In the genomic region with DNA sequence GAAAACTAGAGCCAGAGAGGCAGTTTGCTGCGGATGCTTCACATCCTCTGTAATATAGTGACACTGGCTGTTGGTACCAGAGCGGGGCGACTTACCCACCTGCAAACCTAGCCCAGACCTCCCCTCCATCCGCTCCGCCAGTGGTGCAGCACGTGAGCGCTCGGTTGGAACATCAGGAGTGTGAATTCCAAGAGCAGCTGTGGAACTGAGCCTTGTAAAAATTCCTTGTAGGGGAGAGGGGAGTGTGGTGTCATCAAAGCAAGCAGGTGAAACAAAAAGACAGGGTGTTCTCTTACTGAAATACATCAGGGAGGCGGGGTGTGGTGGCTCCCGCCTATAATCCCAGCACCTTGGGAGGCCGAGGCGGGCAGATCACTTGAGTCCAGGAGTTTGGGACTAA, we compare ENCODE assay signal across 19 cellular contexts. TPM values are rescaled to one million over a fixed set of nuclear protein-coding genes. Genes with fewer than 3 reads are reported as not detected.
"Had no signal": no experiment of that assay in that cellular context is flagged by ENCODE, and none has a peak within 500 bp of the region (broad histone marks: within the 10 kb centered on the region; RNA-seq: fewer than 3 reads in every experiment).

No MANE protein-coding gene starts in this region.

- DNase-seq: activated CD4-positive, alpha-beta T cell treated with anti-CD3 and anti-CD28 coated beads for 48 hours; amniotic stem cell; brain microvascular endothelial cell; cerebellar nuclear complex; dermis blood vessel endothelial cell; glutamatergic neuron; immature natural killer cell; left colon; retina; SK-N-SH; stimulated activated CD4-positive, alpha-beta T cell treated with anti-CD3 and anti-CD28 coated beads, Interleukin-4, amount 100 ng/mL, for 4 hours; thyroid gland had no signal

- H3K36me3 Mint-ChIP-seq: activated naive CD4-positive, alpha-beta T cell treated with anti-CD3 and anti-CD28 coated beads, Interleukin-2, amount 50 U/mL, for 24 hours; immature natural killer cell; WTC11 had no signal

- ATAC-seq: left colon, WTC11 had no signal

- H3K9ac ChIP-seq: SK-N-SH had no signal

- H3K4me2 ChIP-seq: SK-N-SH had no signal

- H3K27me3 ChIP-seq: brain microvascular endothelial cell, esophagus muscularis mucosa, thyroid gland had no signal

- H3K4me1 ChIP-seq: thyroid gland had no signal

- H3K4me1 Mint-ChIP-seq: activated naive CD4-positive, alpha-beta T cell treated with anti-CD3 and anti-CD28 coated beads, Interleukin-2, amount 50 U/mL, for 24 hours; immature natural killer cell had no signal

- H3K4me3 Mint-ChIP-seq: activated naive CD4-positive, alpha-beta T cell treated with anti-CD3 and anti-CD28 coated beads, Interleukin-2, amount 50 U/mL, for 24 hours; immature natural killer cell; neural crest cell; WTC11 had no signal

- H3K27ac Mint-ChIP-seq: activated naive CD4-positive, alpha-beta T cell treated with anti-CD3 and anti-CD28 coated beads, Interleukin-2, amount 50 U/mL, for 24 hours; immature natural killer cell; WTC11 had no signal

- H3K27ac ChIP-seq: brain microvascular endothelial cell, esophagus muscularis mucosa, thyroid gland had no signal

- H3K36me3 ChIP-seq: brain microvascular endothelial cell, esophagus muscularis mucosa, thyroid gland had no signal

- H3K4me3 ChIP-seq: esophagus muscularis mucosa, thyroid gland had no signal

- H3K9me3 Mint-ChIP-seq: activated naive CD4-positive, alpha-beta T cell treated with anti-CD3 and anti-CD28 coated beads, Interleukin-2, amount 50 U/mL, for 24 hours; immature natural killer cell; neural crest cell; WTC11 had no signal

- H3K9me3 ChIP-seq: esophagus muscularis mucosa, SK-N-SH, thyroid gland had no signal

RNA-seq across cellular contexts. Expression of gene CCDC42, which starts 51.3 kb away (rescaled TPM):
- total RNA-seq: dermis blood vessel endothelial cell, esophagus muscularis mucosa, fibroblast of villous mesenchyme, left colon, neural crest cell, osteocyte, skeletal muscle tissue, thyroid gland, WTC11 had no signal
- polyA plus RNA-seq: immature natural killer cell, SK-N-SH had no signal
